In genomic region chrX:19709117-19709811, GRCh38 we compare ENCODE assay signal across 19 cellular contexts.
A peak's percentile ranks its signal among the peaks of the same experiment; 100 is the strongest.
DNase-seq lines count a peak whose midpoint lies in the region; ATAC-seq, FAIRE-seq and TF ChIP-seq lines count a peak whose summit lies in the region.
"Had no signal": no experiment of that assay in that cellular context is flagged by ENCODE, and none has a peak within 500 bp of the region (broad histone marks: within the 10 kb centered on the region; RNA-seq: fewer than 3 reads in every experiment).

No MANE protein-coding gene starts in this region.

- intact Hi-C loops in uterus (cut with DNase I; ENCODE audit: low total_unique reads): no loop called here

- peaks cover 12% of the 10 kb centered on the region for H3K36me3 Mint-ChIP-seq in effector memory CD8-positive, alpha-beta T cell (ENCODE audit: insufficient read depth)
- no peaks in the 10 kb centered on the region for H3K36me3 Mint-ChIP-seq in osteocyte (ENCODE audit: unreplicated experiment)

- H3K9me3 Mint-ChIP-seq in effector memory CD8-positive, alpha-beta T cell: no peaks in the 10 kb centered on the region
- peaks cover 10% of the 10 kb centered on the region for H3K9me3 Mint-ChIP-seq in osteocyte (ENCODE audit: unreplicated experiment)
- H3K9me3 Mint-ChIP-seq: T-helper 2 cell treated with Interferon-gamma antibody and Interleukin-4, amounts not matched to agents 5 μg/mL and 100 μg/mL, for 36 hours had no signal

- TF ChIP-seq POLR2A in GM12892 (IDR thresholded peaks at IDR 0.05; ENCODE audit: low read depth, low read length): no peak
- TF ChIP-seq POLR2A in uterus (IDR thresholded peaks at IDR 0.05): no peak

- peak overlapping the region; percentile 64 to 68 for H3K27ac Mint-ChIP-seq in effector memory CD8-positive, alpha-beta T cell
- peak overlapping the region; percentile 79 for H3K27ac Mint-ChIP-seq in osteocyte (ENCODE audit: unreplicated experiment)
- H3K27ac Mint-ChIP-seq: T-helper 2 cell treated with Interferon-gamma antibody and Interleukin-4, amounts not matched to agents 5 μg/mL and 100 μg/mL, for 36 hours had no signal

- H3K27me3 ChIP-seq in RWPE2 (ENCODE audit: insufficient read depth, poor library complexity, severe bottlenecking): no peaks in the 10 kb centered on the region
- H3K27me3 ChIP-seq in uterus: no peaks in the 10 kb centered on the region
- H3K27me3 ChIP-seq: BLaER1 treated with 17β-estradiol and CSF1 and Interleukin-3, amounts not matched to agents 10 nM and 100 nM; suprapubic skin had no signal

- no peak for TF ChIP-seq CTCF in RWPE2 (IDR thresholded peaks at IDR 0.05; ENCODE audit: poor library complexity, severe bottlenecking)
- TF ChIP-seq CTCF in osteocyte (IDR thresholded peaks at IDR 0.05): no peak
- TF ChIP-seq CTCF in uterus (IDR thresholded peaks at IDR 0.05): no peak

- H3K4me1 ChIP-seq in RWPE2 (ENCODE audit: insufficient read depth, poor library complexity, severe bottlenecking) (peaks cover 15% of the 10 kb centered on the region), uterus (no peaks in the 10 kb centered on the region)
- H3K4me1 ChIP-seq: suprapubic skin had no signal

- no peaks in the 10 kb centered on the region for H3K27me3 Mint-ChIP-seq in effector memory CD8-positive, alpha-beta T cell
- H3K27me3 Mint-ChIP-seq in osteocyte (ENCODE audit: unreplicated experiment): no peaks in the 10 kb centered on the region

- peak overlapping the region; percentile 79 for H3K27ac ChIP-seq in RWPE2 (ENCODE audit: poor library complexity, severe bottlenecking)
- no peak overlapping the region for H3K27ac ChIP-seq in uterus
- H3K27ac ChIP-seq: BLaER1 treated with 17β-estradiol and CSF1 and Interleukin-3, amounts not matched to agents 10 nM and 100 nM; suprapubic skin had no signal

- H3K4me1 Mint-ChIP-seq in effector memory CD8-positive, alpha-beta T cell (ENCODE audit: low read depth in 2 of 2): peaks cover 31 to 35% of the 10 kb centered on the region in 2 donors
- peaks cover 17% of the 10 kb centered on the region for H3K4me1 Mint-ChIP-seq in osteocyte (ENCODE audit: unreplicated experiment)

- peak overlapping the region in 1 of 2 donors; percentile 20 for H3K4me3 Mint-ChIP-seq in effector memory CD8-positive, alpha-beta T cell
- no peak overlapping the region for H3K4me3 Mint-ChIP-seq in osteocyte (ENCODE audit: unreplicated experiment)
- H3K4me3 Mint-ChIP-seq: T-helper 2 cell treated with Interferon-gamma antibody and Interleukin-4, amounts not matched to agents 5 μg/mL and 100 μg/mL, for 36 hours had no signal

- no peak for DNase-seq in GM12892 (ENCODE audit: insufficient read length)
- DNase-seq in RWPE2 (ENCODE audit: low spot score): no peak
- no peak for DNase-seq in effector memory CD8-positive, alpha-beta T cell
- DNase-seq in osteocyte (ENCODE audit: extremely low spot score, unreplicated experiment): no peak
- DNase-seq in uterus: no peak
- DNase-seq in NCI-H187 (lab: John Stamatoyannopoulos, UW): no peak
- DNase-seq: activated CD4-positive, CD25-positive, alpha-beta regulatory T cell; activated CD8-positive, alpha-beta memory T cell treated with anti-CD3 and anti-CD28 coated beads, Interleukin-2, amount 50 U/mL, for 4 hours; activated naive CD4-positive, alpha-beta T cell; NCI-H1694 treated with DMSO at 0.1 percent for 48 hours; NCI-H446 treated with DMSO at 0.1 percent for 48 hours; small intestine; stimulated activated CD4-positive, alpha-beta T cell treated with anti-CD3 and anti-CD28 coated beads, Interleukin-4, amount 100 ng/mL, for 4 hours; stimulated activated CD8-positive, alpha-beta memory T cell treated with anti-CD3 and anti-CD28 coated beads, Interleukin-4, amount 100 ng/mL, for 48 hours had no signal

- H3K9me3 ChIP-seq in RWPE2 (ENCODE audit: severe bottlenecking) (no peaks in the 10 kb centered on the region), uterus (no peaks in the 10 kb centered on the region)
- H3K9me3 ChIP-seq: suprapubic skin had no signal

- peak; percentile 85 for FAIRE-seq in GM12892 (lab: Jason Lieb, UNC)
- FAIRE-seq: small intestine had no signal

- ATAC-seq in RWPE2 (ENCODE audit: low read depth): no peak
- ATAC-seq in effector memory CD8-positive, alpha-beta T cell (replicated peaks): no peak
- ATAC-seq in HG03045 (IDR thresholded peaks at IDR 0.05; ENCODE audit: unreplicated experiment): no peak
- ATAC-seq: Right ventricle myocardium inferior had no signal

- no peak overlapping the region for H3K4me3 ChIP-seq in RWPE2 (ENCODE audit: severe bottlenecking)
- H3K4me3 ChIP-seq in uterus: no peak overlapping the region
- H3K4me3 ChIP-seq: BLaER1 treated with 17β-estradiol and CSF1 and Interleukin-3, amounts not matched to agents 10 nM and 100 nM; suprapubic skin had no signal

- H3K36me3 ChIP-seq in RWPE2 (ENCODE audit: low read depth) (no peaks in the 10 kb centered on the region), uterus (no peaks in the 10 kb centered on the region)
- H3K36me3 ChIP-seq: suprapubic skin had no signal
